Comparison of ENCODE assay signal across 38 cellular contexts in the genomic region with DNA sequence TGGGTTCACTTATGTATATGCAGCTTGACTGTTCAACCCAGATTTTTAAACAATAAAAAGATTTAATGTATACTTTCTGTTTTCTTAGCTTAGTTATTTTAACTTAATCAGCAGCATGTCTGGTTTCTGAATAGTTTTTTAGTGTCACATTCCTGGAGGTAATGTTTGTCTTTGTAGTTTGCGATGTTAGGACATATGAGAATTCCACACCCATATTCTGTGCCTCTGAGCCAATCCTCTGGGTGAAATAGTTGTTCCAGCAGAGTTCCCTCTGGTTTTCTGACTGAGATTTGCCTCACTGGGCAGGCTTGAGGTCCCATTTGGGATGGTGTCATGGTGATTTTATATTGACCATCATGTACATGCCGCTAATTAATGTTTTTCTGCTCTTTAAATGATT.
"Had no signal": no experiment of that assay in that cellular context is flagged by ENCODE, and none has a peak within 500 bp of the region (broad histone marks: within the 10 kb centered on the region; RNA-seq: fewer than 3 reads in every experiment).

No MANE protein-coding gene starts in this region.

- DNase-seq: activated effector memory CD4-positive, alpha-beta T cell treated with anti-CD3 and anti-CD28 coated beads, Interleukin-2, amount 50 U/mL, for 16 hours; activated effector memory CD4-positive, alpha-beta T cell treated with Interleukin-2 at 50 U/mL for 16 hours; activated gamma-delta T cell; activated gamma-delta T cell treated with Interleukin-2 at 50 U/mL for 16 hours; activated naive CD4-positive, alpha-beta T cell; activated naive CD4-positive, alpha-beta T cell treated with anti-CD3 and anti-CD28 coated beads for 36 hours; activated naive CD4-positive, alpha-beta T cell treated with anti-CD3 and anti-CD28 coated beads, Interleukin-2, amount 10 ng/mL, durations not matched to agents 7 days and 5 days; activated naive CD4-positive, alpha-beta T cell treated with anti-CD3 and anti-CD28 coated beads, Interleukin-2, amount 50 U/mL, for 16 hours; activated naive CD4-positive, alpha-beta T cell treated with Interleukin-2 at 50 U/mL for 16 hours; activated naive CD8-positive, alpha-beta T cell treated with anti-CD3 and anti-CD28 coated beads for 36 hours; activated naive CD8-positive, alpha-beta T cell treated with anti-CD3 and anti-CD28 coated beads, Interleukin-2, amount 10 ng/mL, durations not matched to agents 7 days and 5 days; activated naive CD8-positive, alpha-beta T cell treated with anti-CD3 and anti-CD28 coated beads, Interleukin-2, amount 50 U/mL, for 24 hours; activated T-cell treated with anti-CD3 and anti-CD28 coated beads, Interleukin-2, amount 50 U/mL, for 1 hour; activated T-cell treated with anti-CD3 and anti-CD28 coated beads, Interleukin-2, amount 50 U/mL, for 24 hours; activated T-cell treated with anti-CD3 and anti-CD28 coated beads, Interleukin-2, amount 50 U/mL, for 4 hours; activated T-cell treated with anti-CD3 and anti-CD28 coated beads, Interleukin-2, amount 50 U/mL, for 48 hours; activated T-cell treated with anti-CD3 and anti-CD28 coated beads, Interleukin-2, amount 50 U/mL, for 72 hours; adrenal gland; amniotic stem cell; amygdala; anterior cingulate cortex; aorta; body of pancreas; brain microvascular endothelial cell; caudate nucleus; central memory CD4-positive, alpha-beta T cell; cerebellar nuclear complex had no signal

- H3K4me3 Mint-ChIP-seq: activated naive CD4-positive, alpha-beta T cell treated with anti-CD3 and anti-CD28 coated beads for 36 hours; activated naive CD4-positive, alpha-beta T cell treated with anti-CD3 and anti-CD28 coated beads, Interleukin-2, amount 10 ng/mL, durations not matched to agents 7 days and 5 days; activated naive CD4-positive, alpha-beta T cell treated with anti-CD3 and anti-CD28 coated beads, Interleukin-2, amount 50 U/mL, for 24 hours; activated naive CD8-positive, alpha-beta T cell; activated naive CD8-positive, alpha-beta T cell treated with anti-CD3 and anti-CD28 coated beads for 36 hours; activated naive CD8-positive, alpha-beta T cell treated with anti-CD3 and anti-CD28 coated beads, Interleukin-2, amount 10 ng/mL, durations not matched to agents 7 days and 5 days; activated naive CD8-positive, alpha-beta T cell treated with anti-CD3 and anti-CD28 coated beads, Interleukin-2, amount 50 U/mL, for 24 hours; activated T-cell treated with anti-CD3 and anti-CD28 coated beads, Interleukin-2, amount 50 U/mL, for 24 hours; activated T-cell treated with anti-CD3 and anti-CD28 coated beads, Interleukin-2, amount 50 U/mL, for 4 hours; activated T-cell treated with anti-CD3 and anti-CD28 coated beads, Interleukin-2, amount 50 U/mL, for 72 hours; activated T-helper 1 cell treated with anti-CD3 and anti-CD28 coated beads, Interleukin-12 subunit alpha, Interleukin-12 subunit beta, Interleukin-2, Interleukin-4 antibody, amounts not matched to agents 30 ng/mL and 10 ng/mL and 1 ng/mL, durations not matched to agents 14 hours and 24 hours and 36 hours; activated T-helper 17 cell treated with anti-CD3 and anti-CD28 coated beads, Interleukin-2, amount 50 U/mL, for 72 hours; brain; central memory CD8-positive, alpha-beta T cell had no signal

- H3K27me3 Mint-ChIP-seq: activated naive CD4-positive, alpha-beta T cell treated with anti-CD3 and anti-CD28 coated beads, Interleukin-2, amount 10 ng/mL, durations not matched to agents 7 days and 5 days; activated naive CD4-positive, alpha-beta T cell treated with anti-CD3 and anti-CD28 coated beads, Interleukin-2, amount 50 U/mL, for 24 hours; activated naive CD8-positive, alpha-beta T cell; activated naive CD8-positive, alpha-beta T cell treated with anti-CD3 and anti-CD28 coated beads for 36 hours; activated naive CD8-positive, alpha-beta T cell treated with anti-CD3 and anti-CD28 coated beads, Interleukin-2, amount 50 U/mL, for 24 hours; activated T-cell treated with anti-CD3 and anti-CD28 coated beads, Interleukin-2, amount 50 U/mL, for 24 hours; activated T-helper 17 cell treated with anti-CD3 and anti-CD28 coated beads, Interleukin-2, amount 50 U/mL, for 72 hours; brain; central memory CD8-positive, alpha-beta T cell had no signal

- H3K27ac Mint-ChIP-seq: activated naive CD4-positive, alpha-beta T cell treated with anti-CD3 and anti-CD28 coated beads for 36 hours; activated naive CD4-positive, alpha-beta T cell treated with anti-CD3 and anti-CD28 coated beads, Interleukin-2, amount 10 ng/mL, durations not matched to agents 7 days and 5 days; activated naive CD4-positive, alpha-beta T cell treated with anti-CD3 and anti-CD28 coated beads, Interleukin-2, amount 50 U/mL, for 24 hours; activated naive CD4-positive, alpha-beta T cell treated with anti-CD3 and anti-CD28 coated beads, Interleukin-2, amount 50 U/mL, for 72 hours; activated naive CD8-positive, alpha-beta T cell; activated naive CD8-positive, alpha-beta T cell treated with anti-CD3 and anti-CD28 coated beads for 36 hours; activated naive CD8-positive, alpha-beta T cell treated with anti-CD3 and anti-CD28 coated beads, Interleukin-2, amount 10 ng/mL, durations not matched to agents 7 days and 5 days; activated naive CD8-positive, alpha-beta T cell treated with anti-CD3 and anti-CD28 coated beads, Interleukin-2, amount 50 U/mL, for 24 hours; activated T-cell treated with anti-CD3 and anti-CD28 coated beads, Interleukin-2, amount 50 U/mL, for 24 hours; activated T-cell treated with anti-CD3 and anti-CD28 coated beads, Interleukin-2, amount 50 U/mL, for 72 hours; activated T-helper 1 cell treated with anti-CD3 and anti-CD28 coated beads, Interleukin-12 subunit alpha, Interleukin-12 subunit beta, Interleukin-2, Interleukin-4 antibody, amounts not matched to agents 30 ng/mL and 10 ng/mL and 1 ng/mL, durations not matched to agents 14 hours and 24 hours and 36 hours; activated T-helper 17 cell treated with anti-CD3 and anti-CD28 coated beads, Interleukin-2, amount 50 U/mL, for 72 hours; activated T-helper 2 cell treated with anti-CD3 and anti-CD28 coated beads, Interferon-gamma antibody, Interleukin-2, Interleukin-4, amounts not matched to agents 10 μg/mL and 5 μg/mL and 100 μg/mL, durations not matched to agents 14 hours and 24 hours and 36 hours; brain had no signal

- H3K27ac ChIP-seq: adrenal gland, ascending aorta, body of pancreas, brain microvascular endothelial cell, breast epithelium, cardiac muscle cell had no signal

- H3K4me1 ChIP-seq: adrenal gland, ascending aorta, body of pancreas, breast epithelium had no signal

- ATAC-seq: activated naive CD4-positive, alpha-beta T cell treated with anti-CD3 and anti-CD28 coated beads, Interleukin-2, amount 50 U/mL, for 72 hours; activated naive CD8-positive, alpha-beta T cell treated with anti-CD3 and anti-CD28 coated beads, Interleukin-2, amount 50 U/mL, for 24 hours; activated T-cell treated with anti-CD3 and anti-CD28 coated beads, Interleukin-2, amount 50 U/mL, for 4 hours; activated T-cell treated with anti-CD3 and anti-CD28 coated beads, Interleukin-2, amount 50 U/mL, for 72 hours; activated T-helper 17 cell treated with anti-CD3 and anti-CD28 coated beads, Interleukin-2, amount 50 U/mL, for 72 hours; body of pancreas had no signal

- H3K4me1 Mint-ChIP-seq: activated naive CD4-positive, alpha-beta T cell treated with anti-CD3 and anti-CD28 coated beads, Interleukin-2, amount 10 ng/mL, durations not matched to agents 7 days and 5 days; activated naive CD4-positive, alpha-beta T cell treated with anti-CD3 and anti-CD28 coated beads, Interleukin-2, amount 50 U/mL, for 24 hours; activated naive CD8-positive, alpha-beta T cell treated with anti-CD3 and anti-CD28 coated beads for 36 hours; activated naive CD8-positive, alpha-beta T cell treated with anti-CD3 and anti-CD28 coated beads, Interleukin-2, amount 50 U/mL, for 24 hours; activated T-helper 17 cell treated with anti-CD3 and anti-CD28 coated beads, Interleukin-2, amount 50 U/mL, for 72 hours; brain; central memory CD8-positive, alpha-beta T cell had no signal

- H3K36me3 Mint-ChIP-seq: activated naive CD4-positive, alpha-beta T cell treated with anti-CD3 and anti-CD28 coated beads, Interleukin-2, amount 10 ng/mL, durations not matched to agents 7 days and 5 days; activated naive CD4-positive, alpha-beta T cell treated with anti-CD3 and anti-CD28 coated beads, Interleukin-2, amount 50 U/mL, for 24 hours; activated naive CD4-positive, alpha-beta T cell treated with anti-CD3 and anti-CD28 coated beads, Interleukin-2, amount 50 U/mL, for 72 hours; activated naive CD8-positive, alpha-beta T cell; activated naive CD8-positive, alpha-beta T cell treated with anti-CD3 and anti-CD28 coated beads for 36 hours; activated naive CD8-positive, alpha-beta T cell treated with anti-CD3 and anti-CD28 coated beads, Interleukin-2, amount 10 ng/mL, durations not matched to agents 7 days and 5 days had no signal

- H3K9me3 ChIP-seq: adrenal gland, ascending aorta, body of pancreas, breast epithelium had no signal

- H3K9me3 Mint-ChIP-seq: activated naive CD4-positive, alpha-beta T cell treated with anti-CD3 and anti-CD28 coated beads for 36 hours; activated naive CD4-positive, alpha-beta T cell treated with anti-CD3 and anti-CD28 coated beads, Interleukin-2, amount 10 ng/mL, durations not matched to agents 7 days and 5 days; activated naive CD4-positive, alpha-beta T cell treated with anti-CD3 and anti-CD28 coated beads, Interleukin-2, amount 50 U/mL, for 24 hours; activated naive CD8-positive, alpha-beta T cell treated with anti-CD3 and anti-CD28 coated beads for 36 hours; activated naive CD8-positive, alpha-beta T cell treated with anti-CD3 and anti-CD28 coated beads, Interleukin-2, amount 10 ng/mL, durations not matched to agents 7 days and 5 days; activated naive CD8-positive, alpha-beta T cell treated with anti-CD3 and anti-CD28 coated beads, Interleukin-2, amount 50 U/mL, for 24 hours; activated T-cell treated with anti-CD3 and anti-CD28 coated beads, Interleukin-2, amount 50 U/mL, for 24 hours; activated T-cell treated with anti-CD3 and anti-CD28 coated beads, Interleukin-2, amount 50 U/mL, for 4 hours; activated T-cell treated with anti-CD3 and anti-CD28 coated beads, Interleukin-2, amount 50 U/mL, for 72 hours; activated T-helper 1 cell treated with anti-CD3 and anti-CD28 coated beads, Interleukin-12 subunit alpha, Interleukin-12 subunit beta, Interleukin-2, Interleukin-4 antibody, amounts not matched to agents 30 ng/mL and 10 ng/mL and 1 ng/mL, durations not matched to agents 14 hours and 24 hours and 36 hours; activated T-helper 17 cell treated with anti-CD3 and anti-CD28 coated beads, Interleukin-2, amount 50 U/mL, for 72 hours; activated T-helper 2 cell treated with anti-CD3 and anti-CD28 coated beads, Interferon-gamma antibody, Interleukin-2, Interleukin-4, amounts not matched to agents 10 μg/mL and 5 μg/mL and 100 μg/mL, durations not matched to agents 14 hours and 24 hours and 36 hours; central memory CD8-positive, alpha-beta T cell had no signal

- H3K27me3 ChIP-seq: adrenal gland, ascending aorta, body of pancreas, brain microvascular endothelial cell, breast epithelium, cardiac muscle cell had no signal

- H3K36me3 ChIP-seq: adrenal gland, ascending aorta, brain microvascular endothelial cell, breast epithelium, cardiac muscle cell had no signal

- H3K4me3 ChIP-seq: adrenal gland, ascending aorta, body of pancreas, breast epithelium, cardiac muscle cell had no signal
